ENCODE assay signal across 8 cellular contexts in genomic region chr1:41728403-41729202, GRCh38.
A peak's percentile ranks its signal among the peaks of the same experiment; 100 is the strongest.
DNase-seq lines count a peak whose midpoint lies in the region; ATAC-seq and TF ChIP-seq lines count a peak whose summit lies in the region.

No MANE protein-coding gene starts in this region.

- peak; percentile 8 for DNase-seq in NCI-H1436 (lab: John Stamatoyannopoulos, UW)
- DNase-seq in NCI-H1436 treated with DMSO at 0.1 percent for 48 hours (lab: John Stamatoyannopoulos, UW): no peak
- DNase-seq in NT2/D1 (ENCODE audit: low read depth, low spot score): no peak
- DNase-seq in colonic mucosa: peak; percentile 25
- DNase-seq in stimulated activated CD8-positive, alpha-beta memory T cell treated with anti-CD3 and anti-CD28 coated beads, Interleukin-2, amount 100 ng/mL, for 48 hours (ENCODE audit: low read depth in 2 of 2): peak; percentile 68 to 74
- DNase-seq in inferior parietal cortex (ENCODE audit: extremely low spot score): no peak
- DNase-seq in RKO (ENCODE audit: low spot score): no peak

- H3K27me3 ChIP-seq in NT2/D1 (ENCODE audit: insufficient read depth, insufficient read length): no peaks in the 10 kb centered on the region
- no peaks in the 10 kb centered on the region for H3K27me3 ChIP-seq in colonic mucosa

- intact Hi-C loops in colonic mucosa (cut with DNase I): no loop called here

- peak overlapping the region; percentile 17 for H3K9ac ChIP-seq in NT2/D1 (ENCODE audit: insufficient read length, low read depth)
- H3K9ac ChIP-seq in colonic mucosa (ENCODE audit: low read depth in 2 of 2, low read length in 2 of 2): no peak overlapping the region

- H3K4me1 ChIP-seq in NT2/D1 (ENCODE audit: insufficient read depth, insufficient read length) (peaks cover 15% of the 10 kb centered on the region), colonic mucosa (no peaks in the 10 kb centered on the region)

- H3K27ac ChIP-seq in colonic mucosa: no peak overlapping the region

- H3K36me3 ChIP-seq in NT2/D1 (ENCODE audit: insufficient read depth, insufficient read length, low read length) (no peaks in the 10 kb centered on the region), colonic mucosa (no peaks in the 10 kb centered on the region)

- H3K4me3 ChIP-seq in NT2/D1 (ENCODE audit: insufficient read length, low read depth): no peak overlapping the region
- H3K4me3 ChIP-seq in colonic mucosa: no peak overlapping the region

- no peak for TF ChIP-seq CTCF in colonic mucosa (IDR thresholded peaks at IDR 0.05)

- H3K9me3 ChIP-seq in NT2/D1 (ENCODE audit: insufficient read depth, low read length): 0 out of 2 replicates have a peak, but pooled peaks cover 5% of the 10 kb centered on the region
- no peaks in the 10 kb centered on the region for H3K9me3 ChIP-seq in colonic mucosa

- peak; percentile 84 for ATAC-seq in HG02759 (IDR thresholded peaks at IDR 0.05; ENCODE audit: unreplicated experiment)

Comparison
In these comparisons a context has a peak if more than half of its experiments do, and no peak if none do; other contexts are left out.
1. DNase-seq: peak in NCI-H1436 (single experiment), colonic mucosa (single experiment) and stimulated activated CD8-positive, alpha-beta memory T cell treated with anti-CD3 and anti-CD28 coated beads, Interleukin-2, amount 100 ng/mL, for 48 hours (2 of 2); none in NCI-H1436 treated with DMSO at 0.1 percent for 48 hours (single experiment), NT2/D1 (single experiment), inferior parietal cortex (single experiment) and RKO (single experiment).